1 cellular context compared by ENCODE assay signal in genomic region chr11:42631223-42631843, GRCh38.
TF ChIP-seq lines count a peak whose summit lies in the region.

No MANE protein-coding gene starts in this region.

TF ChIP-seq in GM23338, 12 proteins besides CTCF, POLR2A, EP300 and RAD21 (continued from another document):
- TF ChIP-seq, protein P1, sequence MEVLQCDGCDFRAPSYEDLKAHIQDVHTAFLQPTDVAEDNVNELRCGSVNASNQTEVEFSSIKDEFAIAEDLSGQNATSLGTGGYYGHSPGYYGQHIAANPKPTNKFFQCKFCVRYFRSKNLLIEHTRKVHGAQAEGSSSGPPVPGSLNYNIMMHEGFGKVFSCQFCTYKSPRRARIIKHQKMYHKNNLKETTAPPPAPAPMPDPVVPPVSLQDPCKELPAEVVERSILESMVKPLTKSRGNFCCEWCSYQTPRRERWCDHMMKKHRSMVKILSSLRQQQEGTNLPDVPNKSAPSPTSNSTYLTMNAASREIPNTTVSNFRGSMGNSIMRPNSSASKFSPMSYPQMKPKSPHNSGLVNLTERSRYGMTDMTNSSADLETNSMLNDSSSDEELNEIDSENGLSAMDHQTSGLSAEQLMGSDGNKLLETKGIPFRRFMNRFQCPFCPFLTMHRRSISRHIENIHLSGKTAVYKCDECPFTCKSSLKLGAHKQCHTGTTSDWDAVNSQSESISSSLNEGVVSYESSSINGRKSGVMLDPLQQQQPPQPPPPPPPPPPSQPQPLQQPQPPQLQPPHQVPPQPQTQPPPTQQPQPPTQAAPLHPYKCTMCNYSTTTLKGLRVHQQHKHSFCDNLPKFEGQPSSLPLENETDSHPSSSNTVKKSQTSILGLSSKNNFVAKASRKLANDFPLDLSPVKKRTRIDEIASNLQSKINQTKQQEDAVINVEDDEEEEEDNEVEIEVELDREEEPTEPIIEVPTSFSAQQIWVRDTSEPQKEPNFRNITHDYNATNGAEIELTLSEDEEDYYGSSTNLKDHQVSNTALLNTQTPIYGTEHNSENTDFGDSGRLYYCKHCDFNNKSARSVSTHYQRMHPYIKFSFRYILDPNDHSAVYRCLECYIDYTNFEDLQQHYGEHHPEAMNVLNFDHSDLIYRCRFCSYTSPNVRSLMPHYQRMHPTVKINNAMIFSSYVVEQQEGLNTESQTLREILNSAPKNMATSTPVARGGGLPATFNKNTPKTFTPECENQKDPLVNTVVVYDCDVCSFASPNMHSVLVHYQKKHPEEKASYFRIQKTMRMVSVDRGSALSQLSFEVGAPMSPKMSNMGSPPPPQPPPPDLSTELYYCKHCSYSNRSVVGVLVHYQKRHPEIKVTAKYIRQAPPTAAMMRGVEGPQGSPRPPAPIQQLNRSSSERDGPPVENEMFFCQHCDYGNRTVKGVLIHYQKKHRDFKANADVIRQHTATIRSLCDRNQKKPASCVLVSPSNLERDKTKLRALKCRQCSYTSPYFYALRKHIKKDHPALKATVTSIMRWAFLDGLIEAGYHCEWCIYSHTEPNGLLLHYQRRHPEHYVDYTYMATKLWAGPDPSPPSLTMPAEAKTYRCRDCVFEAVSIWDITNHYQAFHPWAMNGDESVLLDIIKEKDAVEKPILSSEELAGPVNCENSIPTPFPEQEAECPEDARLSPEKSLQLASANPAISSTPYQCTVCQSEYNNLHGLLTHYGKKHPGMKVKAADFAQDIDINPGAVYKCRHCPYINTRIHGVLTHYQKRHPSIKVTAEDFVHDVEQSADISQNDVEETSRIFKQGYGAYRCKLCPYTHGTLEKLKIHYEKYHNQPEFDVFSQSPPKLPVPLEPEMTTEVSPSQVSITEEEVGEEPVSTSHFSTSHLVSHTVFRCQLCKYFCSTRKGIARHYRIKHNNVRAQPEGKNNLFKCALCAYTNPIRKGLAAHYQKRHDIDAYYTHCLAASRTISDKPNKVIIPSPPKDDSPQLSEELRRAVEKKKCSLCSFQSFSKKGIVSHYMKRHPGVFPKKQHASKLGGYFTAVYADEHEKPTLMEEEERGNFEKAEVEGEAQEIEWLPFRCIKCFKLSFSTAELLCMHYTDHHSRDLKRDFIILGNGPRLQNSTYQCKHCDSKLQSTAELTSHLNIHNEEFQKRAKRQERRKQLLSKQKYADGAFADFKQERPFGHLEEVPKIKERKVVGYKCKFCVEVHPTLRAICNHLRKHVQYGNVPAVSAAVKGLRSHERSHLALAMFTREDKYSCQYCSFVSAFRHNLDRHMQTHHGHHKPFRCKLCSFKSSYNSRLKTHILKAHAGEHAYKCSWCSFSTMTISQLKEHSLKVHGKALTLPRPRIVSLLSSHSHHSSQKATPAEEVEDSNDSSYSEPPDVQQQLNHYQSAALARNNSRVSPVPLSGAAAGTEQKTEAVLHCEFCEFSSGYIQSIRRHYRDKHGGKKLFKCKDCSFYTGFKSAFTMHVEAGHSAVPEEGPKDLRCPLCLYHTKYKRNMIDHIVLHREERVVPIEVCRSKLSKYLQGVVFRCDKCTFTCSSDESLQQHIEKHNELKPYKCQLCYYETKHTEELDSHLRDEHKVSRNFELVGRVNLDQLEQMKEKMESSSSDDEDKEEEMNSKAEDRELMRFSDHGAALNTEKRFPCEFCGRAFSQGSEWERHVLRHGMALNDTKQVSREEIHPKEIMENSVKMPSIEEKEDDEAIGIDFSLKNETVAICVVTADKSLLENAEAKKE (CRISPR knock-in tag; IDR thresholded peaks at IDR 0.05) = no peak
- TF ChIP-seq ETS1 (IDR thresholded peaks at IDR 0.05) (no peak), ZNF114 (CRISPR knock-in tag; IDR thresholded peaks at IDR 0.05) (no peak)
